ENCODE assay signal across 23 cellular contexts in the genomic region with DNA sequence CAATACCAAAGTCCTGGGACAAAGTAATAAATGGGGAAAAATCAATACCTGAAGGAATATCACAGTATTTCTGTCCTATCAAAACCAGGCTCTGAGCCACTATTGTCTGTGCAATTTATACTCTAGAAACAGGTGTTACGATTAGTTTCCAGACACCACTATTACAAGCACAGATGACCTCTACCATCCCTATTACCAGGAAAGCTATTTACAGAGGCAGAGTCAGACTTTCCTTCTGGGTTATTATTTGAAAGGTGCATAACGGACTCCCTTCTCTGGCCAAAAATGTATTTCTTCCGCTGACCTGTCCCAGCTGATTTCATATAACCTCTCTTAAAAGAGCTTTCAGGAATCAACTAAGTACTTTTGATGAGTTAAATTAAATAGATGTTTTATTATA.
"Had no signal": no experiment of that assay in that cellular context is flagged by ENCODE, and none has a peak within 500 bp of the region (broad histone marks: within the 10 kb centered on the region; RNA-seq: fewer than 3 reads in every experiment).

No MANE protein-coding gene starts in this region.

- DNase-seq: Karpas-422; KG1; MG63; NCI-H1092; NCI-H1105 treated with DMSO at 0.1 percent for 48 hours; NCI-H1417 treated with DMSO at 0.1 percent for 48 hours; NCI-H146; NCI-H187; NCI-H2029; NCI-H2081 treated with DMSO at 0.1 percent for 48 hours; NCI-H2171; NCI-H226; NCI-H446; NCI-H510A; NCI-H524 treated with DMSO at 0.1 percent for 48 hours; NCI-H82; NK-92 treated with Interleukin-12 subunit alpha and Interleukin-12 subunit beta, amount 100 ng/mL, for 24 hours; PC-3; SHP77; SK-N-SH; SW 1271 had no signal

- H3K36me3 ChIP-seq: MG63 had no signal

- H3K27me3 ChIP-seq: MG63 had no signal

- ATAC-seq: Panc1, PC-3 had no signal

- H3K9ac ChIP-seq: SK-N-SH had no signal

- H3K4me2 ChIP-seq: SK-N-SH had no signal

- H3K4me3 ChIP-seq: MG63 had no signal

- H3K9me3 ChIP-seq: MG63, SK-N-SH had no signal

- H3K27ac ChIP-seq: RWPE1 had no signal
